In the genomic region with DNA sequence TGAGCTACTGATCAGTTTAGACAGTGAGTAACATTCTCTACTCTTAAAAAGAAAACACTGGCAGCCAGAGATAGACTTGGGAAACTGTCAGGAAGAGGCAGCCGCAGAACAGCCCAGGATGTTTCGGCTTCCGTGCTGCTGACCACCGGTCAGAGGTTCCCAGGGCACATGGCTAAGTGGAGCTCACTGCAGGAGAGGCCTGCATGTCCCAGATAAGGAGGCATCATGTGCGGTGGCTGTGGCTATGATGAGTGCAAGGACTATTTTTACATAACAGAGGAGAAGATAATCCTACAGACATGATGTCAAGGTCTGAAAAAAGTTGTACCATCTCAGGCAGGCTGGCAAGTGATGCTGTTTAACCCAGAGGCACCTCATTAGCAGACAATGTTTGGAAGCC, we compare ENCODE assay signal across 1 cellular context.
TF ChIP-seq lines count a peak whose summit lies in the region.

No MANE protein-coding gene starts in this region.

TF ChIP-seq in K562, 482 proteins besides CTCF, POLR2A, EP300 and RAD21 (continued from another document and continues in another):
- no peak for TF ChIP-seq ZHX1 (conservative IDR thresholded peaks at IDR 0.05; ENCODE audit: low read length)
- TF ChIP-seq, protein P1, sequence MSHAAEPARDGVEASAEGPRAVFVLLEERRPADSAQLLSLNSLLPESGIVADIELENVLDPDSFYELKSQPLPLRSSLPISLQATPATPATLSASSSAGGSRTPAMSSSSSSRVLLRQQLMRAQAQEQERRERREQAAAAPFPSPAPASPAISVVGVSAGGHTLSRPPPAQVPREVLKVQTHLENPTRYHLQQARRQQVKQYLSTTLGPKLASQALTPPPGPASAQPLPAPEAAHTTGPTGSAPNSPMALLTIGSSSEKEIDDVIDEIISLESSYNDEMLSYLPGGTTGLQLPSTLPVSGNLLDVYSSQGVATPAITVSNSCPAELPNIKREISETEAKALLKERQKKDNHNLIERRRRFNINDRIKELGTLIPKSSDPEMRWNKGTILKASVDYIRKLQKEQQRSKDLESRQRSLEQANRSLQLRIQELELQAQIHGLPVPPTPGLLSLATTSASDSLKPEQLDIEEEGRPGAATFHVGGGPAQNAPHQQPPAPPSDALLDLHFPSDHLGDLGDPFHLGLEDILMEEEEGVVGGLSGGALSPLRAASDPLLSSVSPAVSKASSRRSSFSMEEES (CRISPR knock-in tag; IDR thresholded peaks at IDR 0.05), result no peak; the same call in 1 of the 2 replicates
- no peak for TF ChIP-seq EGR1 (conservative IDR thresholded peaks at IDR 0.05)
- TF ChIP-seq ZNF785 (CRISPR knock-in tag; IDR thresholded peaks at IDR 0.05), result no peak
- TF ChIP-seq, protein P2, sequence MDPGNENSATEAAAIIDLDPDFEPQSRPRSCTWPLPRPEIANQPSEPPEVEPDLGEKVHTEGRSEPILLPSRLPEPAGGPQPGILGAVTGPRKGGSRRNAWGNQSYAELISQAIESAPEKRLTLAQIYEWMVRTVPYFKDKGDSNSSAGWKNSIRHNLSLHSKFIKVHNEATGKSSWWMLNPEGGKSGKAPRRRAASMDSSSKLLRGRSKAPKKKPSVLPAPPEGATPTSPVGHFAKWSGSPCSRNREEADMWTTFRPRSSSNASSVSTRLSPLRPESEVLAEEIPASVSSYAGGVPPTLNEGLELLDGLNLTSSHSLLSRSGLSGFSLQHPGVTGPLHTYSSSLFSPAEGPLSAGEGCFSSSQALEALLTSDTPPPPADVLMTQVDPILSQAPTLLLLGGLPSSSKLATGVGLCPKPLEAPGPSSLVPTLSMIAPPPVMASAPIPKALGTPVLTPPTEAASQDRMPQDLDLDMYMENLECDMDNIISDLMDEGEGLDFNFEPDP (CRISPR knock-in tag; IDR thresholded peaks at IDR 0.05), result no peak
- TF ChIP-seq HNRNPK (IDR thresholded peaks at IDR 0.05; ENCODE audit: low read depth, low read length, poor library complexity, severe bottlenecking), result no peak
- TF ChIP-seq ZNF121 (CRISPR knock-in tag; conservative IDR thresholded peaks at IDR 0.05), result no peak
- TF ChIP-seq SMC3 (conservative IDR thresholded peaks at IDR 0.05; ENCODE audit: insufficient read depth, low read depth, low read length), result no peak
- TF ChIP-seq, protein P3, sequence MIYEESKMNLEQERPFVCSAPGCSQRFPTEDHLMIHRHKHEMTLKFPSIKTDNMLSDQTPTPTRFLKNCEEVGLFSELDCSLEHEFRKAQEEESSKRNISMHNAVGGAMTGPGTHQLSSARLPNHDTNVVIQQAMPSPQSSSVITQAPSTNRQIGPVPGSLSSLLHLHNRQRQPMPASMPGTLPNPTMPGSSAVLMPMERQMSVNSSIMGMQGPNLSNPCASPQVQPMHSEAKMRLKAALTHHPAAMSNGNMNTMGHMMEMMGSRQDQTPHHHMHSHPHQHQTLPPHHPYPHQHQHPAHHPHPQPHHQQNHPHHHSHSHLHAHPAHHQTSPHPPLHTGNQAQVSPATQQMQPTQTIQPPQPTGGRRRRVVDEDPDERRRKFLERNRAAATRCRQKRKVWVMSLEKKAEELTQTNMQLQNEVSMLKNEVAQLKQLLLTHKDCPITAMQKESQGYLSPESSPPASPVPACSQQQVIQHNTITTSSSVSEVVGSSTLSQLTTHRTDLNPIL (CRISPR knock-in tag; IDR thresholded peaks at IDR 0.05), result no peak
- no peak for TF ChIP-seq ZBTB2 (IDR thresholded peaks at IDR 0.05)
- TF ChIP-seq TARDBP (IDR thresholded peaks at IDR 0.05), result peak; percentile 34; the same call in 1 of the 2 replicates
- no peak for TF ChIP-seq CREBBP (IDR thresholded peaks at IDR 0.05; ENCODE audit: low read depth, low read length)
- peak; percentile 64; the same call in 1 of the 2 replicates for TF ChIP-seq FOSL1 (tag; conservative IDR thresholded peaks at IDR 0.05)
- TF ChIP-seq DIDO1 (tag; IDR thresholded peaks at IDR 0.05; ENCODE audit: low read depth), result no peak
- no peak for TF ChIP-seq ZNF830 (CRISPR knock-in tag; IDR thresholded peaks at IDR 0.05)
- TF ChIP-seq, protein P4, sequence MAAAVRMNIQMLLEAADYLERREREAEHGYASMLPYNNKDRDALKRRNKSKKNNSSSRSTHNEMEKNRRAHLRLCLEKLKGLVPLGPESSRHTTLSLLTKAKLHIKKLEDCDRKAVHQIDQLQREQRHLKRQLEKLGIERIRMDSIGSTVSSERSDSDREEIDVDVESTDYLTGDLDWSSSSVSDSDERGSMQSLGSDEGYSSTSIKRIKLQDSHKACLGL (CRISPR knock-in tag; IDR thresholded peaks at IDR 0.05; ENCODE audit: borderline replicate concordance, poor library complexity, severe bottlenecking), result no peak
- no peak for TF ChIP-seq ADNP (tag; IDR thresholded peaks at IDR 0.05)
- TF ChIP-seq SIN3A (IDR thresholded peaks at IDR 0.05; ENCODE audit: borderline replicate concordance in 2 of 2, control insufficient read depth in 1 of 2, low read depth in 2 of 2, low read length in 2 of 2), result no peak
- peak; percentile 78 for TF ChIP-seq CREM (IDR thresholded peaks at IDR 0.05; ENCODE audit: low read depth)
- TF ChIP-seq, protein P5, sequence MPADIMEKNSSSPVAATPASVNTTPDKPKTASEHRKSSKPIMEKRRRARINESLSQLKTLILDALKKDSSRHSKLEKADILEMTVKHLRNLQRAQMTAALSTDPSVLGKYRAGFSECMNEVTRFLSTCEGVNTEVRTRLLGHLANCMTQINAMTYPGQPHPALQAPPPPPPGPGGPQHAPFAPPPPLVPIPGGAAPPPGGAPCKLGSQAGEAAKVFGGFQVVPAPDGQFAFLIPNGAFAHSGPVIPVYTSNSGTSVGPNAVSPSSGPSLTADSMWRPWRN (IDR thresholded peaks at IDR 0.05; ENCODE audit: low read depth), result peak; percentile 80
- no peak for TF ChIP-seq POLR2AphosphoS2 (IDR thresholded peaks at IDR 0.05; ENCODE audit: low read length)
- TF ChIP-seq PTBP1 (IDR thresholded peaks at IDR 0.05; ENCODE audit: low read depth, low read length), result no peak
- TF ChIP-seq, protein P6, sequence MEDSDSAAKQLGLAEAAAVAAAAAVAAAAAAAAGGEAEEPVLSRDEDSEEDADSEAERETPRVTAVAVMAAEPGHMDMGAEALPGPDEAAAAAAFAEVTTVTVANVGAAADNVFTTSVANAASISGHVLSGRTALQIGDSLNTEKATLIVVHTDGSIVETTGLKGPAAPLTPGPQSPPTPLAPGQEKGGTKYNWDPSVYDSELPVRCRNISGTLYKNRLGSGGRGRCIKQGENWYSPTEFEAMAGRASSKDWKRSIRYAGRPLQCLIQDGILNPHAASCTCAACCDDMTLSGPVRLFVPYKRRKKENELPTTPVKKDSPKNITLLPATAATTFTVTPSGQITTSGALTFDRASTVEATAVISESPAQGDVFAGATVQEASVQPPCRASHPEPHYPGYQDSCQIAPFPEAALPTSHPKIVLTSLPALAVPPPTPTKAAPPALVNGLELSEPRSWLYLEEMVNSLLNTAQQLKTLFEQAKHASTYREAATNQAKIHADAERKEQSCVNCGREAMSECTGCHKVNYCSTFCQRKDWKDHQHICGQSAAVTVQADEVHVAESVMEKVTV (CRISPR knock-in tag; IDR thresholded peaks at IDR 0.05), result no peak
- TF ChIP-seq NONO (IDR thresholded peaks at IDR 0.05; ENCODE audit: low read depth in 2 of 2, low read length in 1 of 2), result no peak
- TF ChIP-seq, protein P7, sequence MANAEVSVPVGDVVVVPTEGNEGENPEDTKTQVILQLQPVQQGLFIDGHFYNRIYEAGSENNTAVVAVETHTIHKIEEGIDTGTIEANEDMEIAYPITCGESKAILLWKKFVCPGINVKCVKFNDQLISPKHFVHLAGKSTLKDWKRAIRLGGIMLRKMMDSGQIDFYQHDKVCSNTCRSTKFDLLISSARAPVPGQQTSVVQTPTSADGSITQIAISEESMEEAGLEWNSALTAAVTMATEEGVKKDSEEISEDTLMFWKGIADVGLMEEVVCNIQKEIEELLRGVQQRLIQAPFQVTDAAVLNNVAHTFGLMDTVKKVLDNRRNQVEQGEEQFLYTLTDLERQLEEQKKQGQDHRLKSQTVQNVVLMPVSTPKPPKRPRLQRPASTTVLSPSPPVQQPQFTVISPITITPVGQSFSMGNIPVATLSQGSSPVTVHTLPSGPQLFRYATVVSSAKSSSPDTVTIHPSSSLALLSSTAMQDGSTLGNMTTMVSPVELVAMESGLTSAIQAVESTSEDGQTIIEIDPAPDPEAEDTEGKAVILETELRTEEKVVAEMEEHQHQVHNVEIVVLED (CRISPR knock-in tag; IDR thresholded peaks at IDR 0.05), result no peak
- no peak for TF ChIP-seq CBX5 (IDR thresholded peaks at IDR 0.05; ENCODE audit: borderline replicate concordance, low read depth)
- peak; percentile 75; the same call in 1 of the 2 replicates for TF ChIP-seq CREB1 (IDR thresholded peaks at IDR 0.05)
- TF ChIP-seq CREB1 (CRISPR knock-in tag; IDR thresholded peaks at IDR 0.05), result peak; percentile 69
- TF ChIP-seq, protein P8, sequence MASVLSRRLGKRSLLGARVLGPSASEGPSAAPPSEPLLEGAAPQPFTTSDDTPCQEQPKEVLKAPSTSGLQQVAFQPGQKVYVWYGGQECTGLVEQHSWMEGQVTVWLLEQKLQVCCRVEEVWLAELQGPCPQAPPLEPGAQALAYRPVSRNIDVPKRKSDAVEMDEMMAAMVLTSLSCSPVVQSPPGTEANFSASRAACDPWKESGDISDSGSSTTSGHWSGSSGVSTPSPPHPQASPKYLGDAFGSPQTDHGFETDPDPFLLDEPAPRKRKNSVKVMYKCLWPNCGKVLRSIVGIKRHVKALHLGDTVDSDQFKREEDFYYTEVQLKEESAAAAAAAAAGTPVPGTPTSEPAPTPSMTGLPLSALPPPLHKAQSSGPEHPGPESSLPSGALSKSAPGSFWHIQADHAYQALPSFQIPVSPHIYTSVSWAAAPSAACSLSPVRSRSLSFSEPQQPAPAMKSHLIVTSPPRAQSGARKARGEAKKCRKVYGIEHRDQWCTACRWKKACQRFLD (CRISPR knock-in tag; IDR thresholded peaks at IDR 0.05), result 0 out of 2 replicates have a peak, but pooled peaks have one; percentile 55
- no peak for TF ChIP-seq TRIM28 (IDR thresholded peaks at IDR 0.05)
- no peak for TF ChIP-seq JUN (IDR thresholded peaks at IDR 0.05; ENCODE audit: borderline replicate concordance, low read depth, low read length)
- 0 out of 2 replicates have a peak, but pooled peaks have one; percentile 70 for TF ChIP-seq JUN (CRISPR knock-in tag; IDR thresholded peaks at IDR 0.05; ENCODE audit: borderline replicate concordance)
- TF ChIP-seq ATF4 (CRISPR knock-in tag; IDR thresholded peaks at IDR 0.05), result peak; percentile 48; the same call in 1 of the 2 replicates
- TF ChIP-seq MTA3 (IDR thresholded peaks at IDR 0.05; ENCODE audit: borderline replicate concordance), result 0 out of 2 replicates have a peak, but pooled peaks have one; percentile 45
- no peak for TF ChIP-seq ZNF133 (CRISPR knock-in tag; IDR thresholded peaks at IDR 0.05)
- no peak for TF ChIP-seq RBM22 (IDR thresholded peaks at IDR 0.05; ENCODE audit: low read depth, low read length, poor library complexity, severe bottlenecking)
- TF ChIP-seq, protein P9, sequence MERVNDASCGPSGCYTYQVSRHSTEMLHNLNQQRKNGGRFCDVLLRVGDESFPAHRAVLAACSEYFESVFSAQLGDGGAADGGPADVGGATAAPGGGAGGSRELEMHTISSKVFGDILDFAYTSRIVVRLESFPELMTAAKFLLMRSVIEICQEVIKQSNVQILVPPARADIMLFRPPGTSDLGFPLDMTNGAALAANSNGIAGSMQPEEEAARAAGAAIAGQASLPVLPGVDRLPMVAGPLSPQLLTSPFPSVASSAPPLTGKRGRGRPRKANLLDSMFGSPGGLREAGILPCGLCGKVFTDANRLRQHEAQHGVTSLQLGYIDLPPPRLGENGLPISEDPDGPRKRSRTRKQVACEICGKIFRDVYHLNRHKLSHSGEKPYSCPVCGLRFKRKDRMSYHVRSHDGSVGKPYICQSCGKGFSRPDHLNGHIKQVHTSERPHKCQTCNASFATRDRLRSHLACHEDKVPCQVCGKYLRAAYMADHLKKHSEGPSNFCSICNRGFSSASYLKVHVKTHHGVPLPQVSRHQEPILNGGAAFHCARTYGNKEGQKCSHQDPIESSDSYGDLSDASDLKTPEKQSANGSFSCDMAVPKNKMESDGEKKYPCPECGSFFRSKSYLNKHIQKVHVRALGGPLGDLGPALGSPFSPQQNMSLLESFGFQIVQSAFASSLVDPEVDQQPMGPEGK (CRISPR knock-in tag; IDR thresholded peaks at IDR 0.05; ENCODE audit: borderline replicate concordance), result no peak
- peak; percentile 93 for TF ChIP-seq CBFA2T3 (IDR thresholded peaks at IDR 0.05)
- TF ChIP-seq TBP (optimal IDR thresholded peaks at IDR 0.05; ENCODE audit: low read depth, low read length), result no peak
- no peak for TF ChIP-seq NR2F6 (CRISPR knock-in tag; IDR thresholded peaks at IDR 0.05)
- no peak for TF ChIP-seq PCBP1 (IDR thresholded peaks at IDR 0.05; ENCODE audit: low read depth, low read length, poor library complexity, severe bottlenecking)
- TF ChIP-seq ZC3H11A (IDR thresholded peaks at IDR 0.05; ENCODE audit: low read depth, low read length), result no peak
- TF ChIP-seq TFAM (CRISPR knock-in tag; conservative IDR thresholded peaks at IDR 0.05), result no peak
- TF ChIP-seq SLC30A9 (CRISPR knock-in tag; IDR thresholded peaks at IDR 0.05), result no peak
